8 cellular contexts compared by ENCODE assay signal in the genomic region with DNA sequence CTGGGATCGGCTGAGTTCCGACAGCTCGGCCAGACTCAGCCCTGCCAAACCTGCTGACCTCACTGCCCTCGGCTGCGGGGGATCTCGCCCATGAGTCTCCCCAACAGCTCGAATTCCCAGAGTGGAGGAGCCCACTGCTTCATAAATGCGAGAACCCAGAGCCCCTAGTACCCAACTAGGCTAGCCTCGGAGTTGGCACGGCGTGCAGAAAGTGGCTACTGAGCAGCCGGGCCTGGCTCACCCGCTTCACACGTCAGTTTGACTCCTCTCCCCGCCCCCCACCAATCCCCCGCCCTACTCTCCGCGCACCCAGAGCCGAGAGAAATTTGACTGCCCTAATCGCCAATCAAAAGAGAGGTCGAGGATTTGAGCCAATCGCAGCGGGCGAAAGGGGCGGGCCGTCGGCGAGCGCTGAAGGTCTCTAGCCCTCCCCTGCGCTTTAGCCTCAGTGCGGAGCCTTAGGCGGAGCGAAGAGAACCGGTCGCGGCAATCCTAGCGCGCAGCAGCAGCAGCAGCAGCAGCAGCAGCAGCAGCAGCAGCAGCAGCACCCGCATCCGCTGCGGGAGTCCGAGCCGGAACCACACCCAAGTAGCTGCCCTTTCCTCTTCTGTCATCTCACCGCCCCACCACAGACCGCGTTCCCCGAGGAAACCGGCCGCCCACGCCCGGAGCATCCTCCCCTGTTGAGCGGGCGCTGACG. TPM values are rescaled to one million over a fixed set of nuclear protein-coding genes. Genes with fewer than 3 reads are reported as not detected.
DNase-seq lines count a peak whose midpoint lies in the region; ATAC-seq, FAIRE-seq and TF ChIP-seq lines count a peak whose summit lies in the region.

A gene (plus strand): TSS at position 448 of the 700 bp plus-strand sequence. CDS start 264 bp downstream, outside the sequence.

- no peak for TF ChIP-seq CTCF in AG04449 (IDR thresholded peaks at IDR 0.05; ENCODE audit: insufficient read depth, low read length, missing control alignments)
- TF ChIP-seq CTCF in WI38 (IDR thresholded peaks at IDR 0.05; ENCODE audit: low read depth, low read length), result no peak
- no peak for TF ChIP-seq CTCF in bronchial epithelial cell (IDR thresholded peaks at IDR 0.05; ENCODE audit: insufficient read depth, low read length, severe bottlenecking)
- TF ChIP-seq CTCF in smooth muscle cell (IDR thresholded peaks at IDR 0.05; ENCODE audit: borderline replicate concordance, insufficient read depth, poor library complexity, severe bottlenecking), result no peak

- peak within 1 kb of the TSS; percentile 92 for H3K9ac ChIP-seq in smooth muscle cell (ENCODE audit: low read depth)

- POLR2A ChIA-PET in AG04449 (lab: Yijun Ruan, JAX), result interaction anchor here (0.6 to 4.1 kb wide), 15 partner anchors 8 to 89 kb away, joined by 3 to 110 read pairs (median 7); no protein-coding TSS in a partner anchor

- H3K9me3 ChIP-seq in smooth muscle cell (replicated peaks; ENCODE audit: low read depth), result no peaks in the 10 kb centered on the region

- ATAC-seq in GM18907 (IDR thresholded peaks at IDR 0.05; ENCODE audit: unreplicated experiment) (peak; percentile 80), HG03159 (IDR thresholded peaks at IDR 0.05; ENCODE audit: unreplicated experiment) (peak; percentile 72)

- no peak for FAIRE-seq in bronchial epithelial cell (lab: Jason Lieb, UNC)

- no peak for DNase-seq in AG04449 (ENCODE audit: low read depth, low spot score)
- peak; percentile 99 for DNase-seq in NCI-H2227 treated with DMSO at 0.1 percent for 48 hours (lab: John Stamatoyannopoulos, UW)
- peak; percentile 91 for DNase-seq in bronchial epithelial cell (ENCODE audit: low read depth)
- peak; percentile 97 for DNase-seq in iPS-NIHi7 (ENCODE audit: extremely low spot score)
- peak; percentile 84 for DNase-seq in smooth muscle cell (lab: John Stamatoyannopoulos, UW; ENCODE audit: unreplicated experiment)

- CTCF ChIA-PET in AG04449 (lab: Yijun Ruan, JAX), result interaction anchor here (1.4 kb wide), 2 partner anchors 30 to 99 kb away, joined by 4 to 6 read pairs; no protein-coding TSS in a partner anchor

- H3K4me3 ChIP-seq in AG04449 (ENCODE audit: low read depth, low read length) (peak within 1 kb of the TSS; percentile 70), WI38 (ENCODE audit: low read depth, low read length) (peak within 1 kb of the TSS; percentile 87), bronchial epithelial cell (ENCODE audit: low read depth, low read length) (peak within 1 kb of the TSS; percentile 89), smooth muscle cell (peak within 1 kb of the TSS; percentile 79)

- H3K27me3 ChIP-seq in bronchial epithelial cell (ENCODE audit: control insufficient read depth, insufficient read depth, low read length), result no peaks in the 10 kb centered on the region
- no peaks in the 10 kb centered on the region for H3K27me3 ChIP-seq in smooth muscle cell (ENCODE audit: low read depth)

- H2AFZ ChIP-seq in smooth muscle cell (ENCODE audit: low read depth), result peak within 1 kb of the TSS; percentile 69

- peaks cover 49% of the 10 kb centered on the region for H3K79me2 ChIP-seq in smooth muscle cell (ENCODE audit: low read depth)

- peak within 1 kb of the TSS; percentile 97 for H3K27ac ChIP-seq in smooth muscle cell (ENCODE audit: low read depth)

- no peaks in the 10 kb centered on the region for H3K36me3 ChIP-seq in bronchial epithelial cell (ENCODE audit: control insufficient read depth, insufficient read depth, low read length)
- no peaks in the 10 kb centered on the region for H3K36me3 ChIP-seq in smooth muscle cell (ENCODE audit: low read depth)

- peaks cover 28% of the 10 kb centered on the region for H3K4me1 ChIP-seq in smooth muscle cell (ENCODE audit: low read depth)

- H4K20me1 ChIP-seq in smooth muscle cell (ENCODE audit: low read depth), result peaks cover 48% of the 10 kb centered on the region

- H3F3A ChIP-seq in smooth muscle cell (ENCODE audit: low read depth), result no peaks in the 10 kb centered on the region

- under 1% methylated on average over 53 of the region's 54 CpGs for WGBS in smooth muscle cell (ENCODE audit: low lambda C conversion rate)

- peak within 1 kb of the TSS; percentile 93 for H3K4me2 ChIP-seq in smooth muscle cell

RNA-seq across cellular contexts. Expression of the gene that starts here (rescaled TPM):
- 95.9 and 103 TPM in 2 replicates for total RNA-seq in bronchial epithelial cell
- 454 and 515 TPM in 2 replicates for total RNA-seq in smooth muscle cell
- polyA plus RNA-seq in smooth muscle cell, result 76.2 and 114 TPM in 2 replicates
